2 cellular contexts compared by ENCODE assay signal in genomic region chr11:47329431-47329993, GRCh38.
TF ChIP-seq lines count a peak whose summit lies in the region.

No MANE protein-coding gene starts in this region.

TF ChIP-seq in SK-N-SH, 30 proteins besides CTCF, POLR2A, EP300 and RAD21:
- no peak for TF ChIP-seq ZBTB33 (IDR thresholded peaks at IDR 0.05; ENCODE audit: borderline replicate concordance, low read depth)
- no peak for TF ChIP-seq TCF12 (IDR thresholded peaks at IDR 0.05)
- TF ChIP-seq TAF1 (IDR thresholded peaks at IDR 0.05; ENCODE audit: borderline replicate concordance, low read depth, low read length), result no peak
- no peak for TF ChIP-seq RCOR1 (IDR thresholded peaks at IDR 0.05; ENCODE audit: low read length)
- no peak for TF ChIP-seq MEF2A (IDR thresholded peaks at IDR 0.05; ENCODE audit: borderline replicate concordance, low read depth)
- no peak for TF ChIP-seq RXRA (IDR thresholded peaks at IDR 0.05; ENCODE audit: borderline replicate concordance, low read depth)
- TF ChIP-seq JUND (IDR thresholded peaks at IDR 0.05), result no peak
- TF ChIP-seq NRF1 (IDR thresholded peaks at IDR 0.05; ENCODE audit: low read depth, low read length), result no peak
- no peak for TF ChIP-seq FOSL2 (IDR thresholded peaks at IDR 0.05; ENCODE audit: borderline replicate concordance, low read depth)
- no peak for TF ChIP-seq ELF1 (IDR thresholded peaks at IDR 0.05)
- no peak for TF ChIP-seq MAX (IDR thresholded peaks at IDR 0.05; ENCODE audit: low read depth)
TF ChIP-seq in SK-N-SH: peak in this region for 0.

TF ChIP-seq in SK-N-SH treated with all-trans-retinoic acid at 6 μM for 48 hours, 23 proteins besides CTCF, POLR2A, EP300 and RAD21 (continued from another document):
- TF ChIP-seq TSHZ2 (CRISPR knock-in tag; IDR thresholded peaks at IDR 0.05), result no peak
- no peak for TF ChIP-seq ARNTL (CRISPR knock-in tag; IDR thresholded peaks at IDR 0.05; ENCODE audit: borderline replicate concordance, low read depth)
- TF ChIP-seq GLIS3 (CRISPR knock-in tag; IDR thresholded peaks at IDR 0.05), result no peak
- TF ChIP-seq TCF4 (CRISPR knock-in tag; IDR thresholded peaks at IDR 0.05; ENCODE audit: borderline replicate concordance), result no peak
- no peak for TF ChIP-seq POU6F1 (CRISPR knock-in tag; IDR thresholded peaks at IDR 0.05; ENCODE audit: borderline replicate concordance, low read depth)
- no peak for TF ChIP-seq OSR1 (CRISPR knock-in tag; IDR thresholded peaks at IDR 0.05)
- no peak for TF ChIP-seq ZFP30 (CRISPR knock-in tag; IDR thresholded peaks at IDR 0.05)
